ENCODE assay signal across 26 cellular contexts in genomic region chr1:109942434-109942833, GRCh38.
"Had no signal": no experiment of that assay in that cellular context is flagged by ENCODE, and none has a peak within 500 bp of the region (broad histone marks: within the 10 kb centered on the region; RNA-seq: fewer than 3 reads in every experiment).

No MANE protein-coding gene starts in this region.

- H3K4me1 ChIP-seq: esophagus squamous epithelium, gastrocnemius medialis had no signal

- H3K27ac ChIP-seq: epithelial cell of prostate, esophagus squamous epithelium, gastrocnemius medialis, heart right ventricle, left lung, lower lobe of right lung had no signal

- H3K9me3 ChIP-seq: gastrocnemius medialis had no signal

- ATAC-seq: effector memory CD8-positive, alpha-beta T cell; esophagus mucosa; gastrocnemius medialis; heart right ventricle; left cardiac atrium; left lung; left ventricle myocardium superior; lower lobe of right lung; mucosa of descending colon; naive thymus-derived CD8-positive, alpha-beta T cell had no signal

- FAIRE-seq: endometrium, islet of Langerhans, keratinocyte had no signal

- H3K36me3 ChIP-seq: esophagus squamous epithelium, gastrocnemius medialis, heart right ventricle, left lung, lower lobe of right lung had no signal

- H3K4me3 ChIP-seq: esophagus squamous epithelium, gastrocnemius medialis, heart right ventricle, left lung, lower lobe of right lung, mucosa of descending colon had no signal

- DNase-seq: cortex of kidney; effector CD8-positive, alpha-beta T cell; effector memory CD8-positive, alpha-beta T cell; endodermal cell; erythroblast; esophagus squamous epithelium; foreskin fibroblast; foreskin melanocyte; gastrocnemius medialis; glutamatergic neuron; head of caudate nucleus; heart right ventricle; hippocampal formation; left cardiac atrium; left lung; left ventricle myocardium superior; lower lobe of right lung; mesenchymal stem cell; mucosa of descending colon; naive B cell; naive thymus-derived CD8-positive, alpha-beta T cell had no signal

- H3K27me3 ChIP-seq: esophagus squamous epithelium, gastrocnemius medialis, heart right ventricle, left lung had no signal
